In genomic region chr22:46346680-46347405, GRCh38 we compare ENCODE assay signal across 18 cellular contexts.
"Had no signal": no experiment of that assay in that cellular context is flagged by ENCODE, and none has a peak within 500 bp of the region (broad histone marks: within the 10 kb centered on the region; RNA-seq: fewer than 3 reads in every experiment).

No MANE protein-coding gene starts in this region.

- H3K4me2 ChIP-seq: neural progenitor cell, smooth muscle cell had no signal

- H2AFZ ChIP-seq: neural progenitor cell had no signal

- H3K27me3 Mint-ChIP-seq: activated CD4-positive, alpha-beta memory T cell treated with anti-CD3 and anti-CD28 coated beads, Interleukin-2, amount 10 ng/mL, durations not matched to agents 7 days and 5 days; activated CD4-positive, alpha-beta T cell treated with anti-CD3 and anti-CD28 coated beads for 36 hours; activated naive CD8-positive, alpha-beta T cell treated with anti-CD3 and anti-CD28 coated beads, Interleukin-2, amount 50 U/mL, for 24 hours; stimulated activated memory B cell treated with anti-CD40 and anti-IgM and Interleukin-4, amounts not matched to agents 10 μg/mL and 1 μg/mL and 100 μg/mL, for 72 hours; type B pancreatic cell had no signal

- ATAC-seq: activated CD4-positive, alpha-beta T cell treated with anti-CD3 and anti-CD28 coated beads for 36 hours; activated naive CD8-positive, alpha-beta T cell treated with anti-CD3 and anti-CD28 coated beads, Interleukin-2, amount 50 U/mL, for 24 hours; esophagus mucosa; stimulated activated memory B cell treated with anti-CD40 and anti-IgM and Interleukin-4, amounts not matched to agents 10 μg/mL and 1 μg/mL and 100 μg/mL, for 72 hours had no signal

- H3K4me3 Mint-ChIP-seq: activated CD4-positive, alpha-beta memory T cell treated with anti-CD3 and anti-CD28 coated beads, Interleukin-2, amount 10 ng/mL, durations not matched to agents 7 days and 5 days; activated CD4-positive, alpha-beta T cell treated with anti-CD3 and anti-CD28 coated beads for 36 hours; activated naive CD8-positive, alpha-beta T cell treated with anti-CD3 and anti-CD28 coated beads, Interleukin-2, amount 50 U/mL, for 24 hours; immature natural killer cell; mesothelial cell of epicardium; neural progenitor cell; stimulated activated memory B cell treated with anti-CD40 and anti-IgM and Interleukin-4, amounts not matched to agents 10 μg/mL and 1 μg/mL and 100 μg/mL, for 72 hours; type B pancreatic cell had no signal

- H3K27ac ChIP-seq: neural progenitor cell, SK-N-MC, WERI-Rb-1 had no signal

- H3K4me3 ChIP-seq: dorsolateral prefrontal cortex, neural progenitor cell, SK-N-MC, smooth muscle cell had no signal

- H3K9me3 Mint-ChIP-seq: activated CD4-positive, alpha-beta memory T cell treated with anti-CD3 and anti-CD28 coated beads, Interleukin-2, amount 10 ng/mL, durations not matched to agents 7 days and 5 days; activated naive CD8-positive, alpha-beta T cell treated with anti-CD3 and anti-CD28 coated beads, Interleukin-2, amount 50 U/mL, for 24 hours; immature natural killer cell; mesothelial cell of epicardium; neural progenitor cell; stimulated activated memory B cell treated with anti-CD40 and anti-IgM and Interleukin-4, amounts not matched to agents 10 μg/mL and 1 μg/mL and 100 μg/mL, for 72 hours; type B pancreatic cell had no signal

- H3K36me3 ChIP-seq: neural progenitor cell had no signal

- FAIRE-seq: endometrium had no signal

- H3K27ac Mint-ChIP-seq: activated CD4-positive, alpha-beta memory T cell treated with anti-CD3 and anti-CD28 coated beads, Interleukin-2, amount 10 ng/mL, durations not matched to agents 7 days and 5 days; activated CD4-positive, alpha-beta T cell treated with anti-CD3 and anti-CD28 coated beads for 36 hours; activated naive CD8-positive, alpha-beta T cell treated with anti-CD3 and anti-CD28 coated beads, Interleukin-2, amount 50 U/mL, for 24 hours; mesothelial cell of epicardium; neural progenitor cell; stimulated activated memory B cell treated with anti-CD40 and anti-IgM and Interleukin-4, amounts not matched to agents 10 μg/mL and 1 μg/mL and 100 μg/mL, for 72 hours; type B pancreatic cell had no signal

- H3K27me3 ChIP-seq: dorsolateral prefrontal cortex, neural progenitor cell had no signal

- H3K4me1 ChIP-seq: neural progenitor cell had no signal

- H3K9ac ChIP-seq: neural progenitor cell had no signal

- DNase-seq: activated CD4-positive, alpha-beta memory T cell treated with anti-CD3 and anti-CD28 coated beads, Interleukin-2, amount 10 ng/mL, durations not matched to agents 7 days and 5 days; activated CD4-positive, alpha-beta T cell treated with anti-CD3 and anti-CD28 coated beads for 36 hours; activated CD8-positive, alpha-beta memory T cell treated with anti-CD3 and anti-CD28 coated beads, Interleukin-2, amount 50 U/mL, for 48 hours; activated naive CD4-positive, alpha-beta T cell treated with Interleukin-2 at 50 U/mL for 16 hours; activated naive CD8-positive, alpha-beta T cell treated with anti-CD3 and anti-CD28 coated beads, Interleukin-2, amount 50 U/mL, for 24 hours; immature natural killer cell; substantia nigra; T-helper 1 cell; WERI-Rb-1 had no signal

- H3K4me1 Mint-ChIP-seq: activated CD4-positive, alpha-beta memory T cell treated with anti-CD3 and anti-CD28 coated beads, Interleukin-2, amount 10 ng/mL, durations not matched to agents 7 days and 5 days; activated CD4-positive, alpha-beta T cell treated with anti-CD3 and anti-CD28 coated beads for 36 hours; activated naive CD8-positive, alpha-beta T cell treated with anti-CD3 and anti-CD28 coated beads, Interleukin-2, amount 50 U/mL, for 24 hours; mesothelial cell of epicardium had no signal
